ENCODE assay signal across 13 cellular contexts in the genomic region with DNA sequence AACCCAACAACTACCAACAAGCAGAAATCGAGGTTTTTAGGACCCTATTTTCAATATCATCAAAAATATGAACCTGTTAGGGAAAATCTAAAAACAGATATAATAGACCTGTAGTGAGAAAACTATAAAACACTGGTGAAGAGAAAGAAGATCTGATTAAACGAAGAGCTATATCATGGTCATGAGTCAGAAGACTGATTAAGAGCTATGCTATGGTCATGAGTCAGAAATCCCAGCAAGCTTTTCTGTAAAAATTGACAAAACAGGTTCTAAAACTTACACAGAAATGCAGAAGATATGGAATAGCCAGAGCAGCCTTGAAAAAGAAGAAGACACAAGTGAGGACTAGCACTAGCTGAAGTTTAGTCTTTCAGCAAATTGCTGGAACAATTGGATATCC.
A peak's percentile ranks its signal among the peaks of the same experiment; 100 is the strongest.
DNase-seq lines count a peak whose midpoint lies in the region; ATAC-seq, FAIRE-seq and TF ChIP-seq lines count a peak whose summit lies in the region.
"Had no signal": no experiment of that assay in that cellular context is flagged by ENCODE, and none has a peak within 500 bp of the region (broad histone marks: within the 10 kb centered on the region; RNA-seq: fewer than 3 reads in every experiment).

No MANE protein-coding gene starts in this region.

- BruUV-seq in PC-9 (replicated peaks; lab: Mats Ljungman, UMichigan): no TSS peak

- CTCF ChIA-PET in PC-9 (lab: Charles Lee): no interaction called here

- no peak for TF ChIP-seq CTCF in PC-9 (conservative IDR thresholded peaks at IDR 0.05)
- TF ChIP-seq CTCF in epithelial cell of proximal tubule (conservative IDR thresholded peaks at IDR 0.05; ENCODE audit: low read depth, low read length): no peak
- TF ChIP-seq CTCF in retinal pigment epithelial cell (conservative IDR thresholded peaks at IDR 0.05; ENCODE audit: low read depth, low read length): no peak

- peak overlapping the region; percentile 28 for H3K4me2 ChIP-seq in PC-9

- 79 to 87% (median 80%) methylated on average over 2 of the region's 2 CpGs for WGBS in small intestine, 3 donors

- H3K9me3 ChIP-seq in PC-9 (ENCODE audit: insufficient read depth, low read depth) (peaks cover 3% of the 10 kb centered on the region; the same call in 1 of the 2 replicates), small intestine (ENCODE audit: control insufficient read depth, low read depth) (no peaks in the 10 kb centered on the region)

- peak overlapping the region; percentile 73 for H3K27ac ChIP-seq in PC-9
- H3K27ac ChIP-seq in small intestine (ENCODE audit: low read depth in 1 of 2, low read length in 1 of 2): no peak overlapping the region
- H3K27ac ChIP-seq: dorsolateral prefrontal cortex, WERI-Rb-1 had no signal

- H3K4me1 ChIP-seq in PC-9 (replicated peaks; ENCODE audit: insufficient read depth) (peaks cover 27% of the 10 kb centered on the region), small intestine (ENCODE audit: control insufficient read depth in 2 of 2, insufficient read depth in 1 of 2, low read depth in 1 of 2, low read length in 1 of 2) (no peaks in the 10 kb centered on the region)

- POLR2A ChIA-PET in PC-9 (lab: Charles Lee; ENCODE audit: unreplicated experiment): interaction anchor here (0.5 to 0.6 kb wide), 2 partner anchors 278 to 763 kb away, joined by 3 read pairs; no protein-coding TSS in a partner anchor

- no peaks in the 10 kb centered on the region for H3K27me3 ChIP-seq in PC-9 (ENCODE audit: insufficient read depth, low read depth)
- H3K27me3 ChIP-seq in small intestine (ENCODE audit: control insufficient read depth in 2 of 2, insufficient read depth in 2 of 2, low read length in 2 of 2): no peaks in the 10 kb centered on the region
- H3K27me3 ChIP-seq: dorsolateral prefrontal cortex had no signal

- peak; percentile 56 to 74 for ATAC-seq in activated CD4-positive, CD25-positive, alpha-beta regulatory T cell treated with anti-CD3 and anti-CD28 coated beads, Interleukin-2, amount 50 U/mL, for 24 hours

- intact Hi-C loops in PC-9 (cut with micrococcal nuclease; ENCODE audit: unreplicated experiment): no loop called here

- no peak for DNase-seq in activated CD4-positive, CD25-positive, alpha-beta regulatory T cell treated with anti-CD3 and anti-CD28 coated beads, Interleukin-2, amount 50 U/mL, for 72 hours
- DNase-seq in PC-9 (peak in 1 of 2 experiments; percentile 77), epithelial cell of proximal tubule (ENCODE audit: low read depth) (peak; percentile 37), retinal pigment epithelial cell (ENCODE audit: low read depth) (peak; percentile 33), D341Med (ENCODE audit: low spot score) (no peak), small intestine (no peak), NOMO-1 treated with dmso at 0.1 percent for 144 hours (lab: John Stamatoyannopoulos, UW; ENCODE audit: unreplicated experiment) (no peak)
- DNase-seq: AML-193; dorsolateral prefrontal cortex; NCI-H1417; stimulated activated CD4-positive, alpha-beta T cell treated with anti-CD3 and anti-CD28 coated beads, Interleukin-2, amount 100 ng/mL, for 24 hours; WERI-Rb-1 had no signal

- H3K9me2 ChIP-seq in PC-9 (ENCODE audit: insufficient read depth): no peaks in the 10 kb centered on the region

- no peaks in the 10 kb centered on the region for H3K79me2 ChIP-seq in PC-9 (ENCODE audit: low read depth)

- H3K4me3 ChIP-seq in PC-9: no peak overlapping the region
- H3K4me3 ChIP-seq in epithelial cell of proximal tubule (ENCODE audit: low read depth, low read length): no peak overlapping the region
- no peak overlapping the region for H3K4me3 ChIP-seq in retinal pigment epithelial cell (ENCODE audit: low read length)
- no peak overlapping the region for H3K4me3 ChIP-seq in small intestine (ENCODE audit: low read depth in 1 of 2, low read length in 2 of 2)
- H3K4me3 ChIP-seq: dorsolateral prefrontal cortex had no signal

- H3K36me3 ChIP-seq in PC-9 (ENCODE audit: low read depth) (no peaks in the 10 kb centered on the region), small intestine (ENCODE audit: control insufficient read depth in 2 of 2, insufficient read depth in 2 of 2, low read length in 2 of 2) (no peaks in the 10 kb centered on the region)
- H3K36me3 ChIP-seq: WERI-Rb-1 had no signal

- no peak overlapping the region for H2AFZ ChIP-seq in PC-9

- peaks cover 15% of the 10 kb centered on the region; the same call in 1 of the 2 replicates for H3F3A ChIP-seq in PC-9 (ENCODE audit: insufficient read depth, low read depth)

- H4K20me1 ChIP-seq in PC-9 (ENCODE audit: insufficient read depth): no peaks in the 10 kb centered on the region

- no peak for FAIRE-seq in small intestine (lab: Jason Lieb, UNC)

Comparison
In these comparisons a context has a peak if more than half of its experiments do, and no peak if none do; other contexts are left out.
1. DNase-seq: peak in epithelial cell of proximal tubule (single experiment) and retinal pigment epithelial cell (single experiment); none in activated CD4-positive, CD25-positive, alpha-beta regulatory T cell treated with anti-CD3 and anti-CD28 coated beads, Interleukin-2, amount 50 U/mL, for 72 hours (single experiment), D341Med (single experiment), small intestine (single experiment) and NOMO-1 treated with dmso at 0.1 percent for 144 hours (single experiment).